ENCODE assay signal across 24 cellular contexts in the genomic region with DNA sequence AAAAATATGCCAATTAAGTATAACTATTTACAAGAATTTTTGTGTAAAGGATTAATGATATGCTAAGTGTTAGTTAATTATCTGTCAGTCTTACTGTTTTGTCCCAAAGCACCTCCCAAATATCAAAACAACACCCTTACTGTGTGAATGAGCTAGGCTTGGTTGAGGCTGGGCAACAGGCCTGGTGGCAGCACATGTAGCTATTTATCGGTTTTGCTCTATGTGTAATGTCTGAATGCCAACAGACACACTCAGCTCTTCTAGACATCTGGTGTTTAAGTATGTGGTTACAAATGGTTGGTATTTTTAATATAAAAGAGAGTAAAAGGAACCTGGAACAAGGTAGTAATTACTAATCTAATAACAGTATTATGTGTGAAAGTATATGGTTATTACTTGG.
DNase-seq lines count a peak whose midpoint lies in the region; ATAC-seq and TF ChIP-seq lines count a peak whose summit lies in the region.
"Had no signal": no experiment of that assay in that cellular context is flagged by ENCODE, and none has a peak within 500 bp of the region (broad histone marks: within the 10 kb centered on the region; RNA-seq: fewer than 3 reads in every experiment).

No MANE protein-coding gene starts in this region.

- H3K4me3 Mint-ChIP-seq in HFFc6, result peak overlapping the region; percentile 16; the same call in 1 of the 2 replicates
- H3K4me3 Mint-ChIP-seq in activated CD4-positive, alpha-beta memory T cell treated with anti-CD3 and anti-CD28 coated beads for 36 hours, result no peak overlapping the region
- no peak overlapping the region for H3K4me3 Mint-ChIP-seq in activated naive CD4-positive, alpha-beta T cell treated with anti-CD3 and anti-CD28 coated beads for 36 hours
- H3K4me3 Mint-ChIP-seq: CD4-positive, CD25-positive, alpha-beta regulatory T cell; natural killer cell treated with Interleukin-12 subunit alpha and Interleukin-12 subunit beta and Interleukin-15 and Interleukin-18, amount 100 ng/mL, for 72 hours had no signal

- no peaks in the 10 kb centered on the region for H3K9me3 Mint-ChIP-seq in HFFc6
- no peaks in the 10 kb centered on the region for H3K9me3 Mint-ChIP-seq in activated CD4-positive, alpha-beta memory T cell treated with anti-CD3 and anti-CD28 coated beads for 36 hours
- no peaks in the 10 kb centered on the region for H3K9me3 Mint-ChIP-seq in activated naive CD4-positive, alpha-beta T cell treated with anti-CD3 and anti-CD28 coated beads for 36 hours
- H3K9me3 Mint-ChIP-seq: natural killer cell treated with Interleukin-12 subunit alpha and Interleukin-12 subunit beta and Interleukin-15 and Interleukin-18, amount 100 ng/mL, for 72 hours had no signal

- POLR2A ChIA-PET in activated CD4-positive, alpha-beta memory T cell treated with anti-CD3 and anti-CD28 coated beads for 36 hours (lab: Charles Lee), result no interaction called here

- TF ChIP-seq CTCF in HFFc6 (IDR thresholded peaks at IDR 0.05) (no peak), heart left ventricle (IDR thresholded peaks at IDR 0.05) (no peak)

- H3K36me3 ChIP-seq in heart left ventricle, result peaks cover 0 to 7% (median 0%) of the 10 kb centered on the region in 9 donors
- H3K36me3 ChIP-seq: lower lobe of right lung, ovary, SJCRH30, upper lobe of right lung had no signal

- ATAC-seq in GM18520 (IDR thresholded peaks at IDR 0.05; ENCODE audit: unreplicated experiment) (no peak), heart left ventricle (no peak)
- ATAC-seq: lower lobe of right lung; natural killer cell treated with Interleukin-12 subunit alpha and Interleukin-12 subunit beta and Interleukin-15 and Interleukin-18, amount 100 ng/mL, for 72 hours; upper lobe of right lung had no signal

- H3K4me1 Mint-ChIP-seq in HFFc6 (ENCODE audit: low read depth), result peaks cover 27% of the 10 kb centered on the region
- no peaks in the 10 kb centered on the region for H3K4me1 Mint-ChIP-seq in activated CD4-positive, alpha-beta memory T cell treated with anti-CD3 and anti-CD28 coated beads for 36 hours (ENCODE audit: low read depth)
- no peaks in the 10 kb centered on the region for H3K4me1 Mint-ChIP-seq in activated naive CD4-positive, alpha-beta T cell treated with anti-CD3 and anti-CD28 coated beads for 36 hours (ENCODE audit: low read depth)
- H3K4me1 Mint-ChIP-seq: CD4-positive, CD25-positive, alpha-beta regulatory T cell had no signal

- H3K9me3 ChIP-seq in heart left ventricle, result peaks cover 0 to 9% (median 0%) of the 10 kb centered on the region in 12 donors
- H3K9me3 ChIP-seq: lower lobe of right lung, ovary, SJCRH30, upper lobe of right lung had no signal

- H3K27me3 Mint-ChIP-seq in HFFc6 (ENCODE audit: insufficient read depth), result peaks cover 2% of the 10 kb centered on the region
- no peaks in the 10 kb centered on the region for H3K27me3 Mint-ChIP-seq in activated CD4-positive, alpha-beta memory T cell treated with anti-CD3 and anti-CD28 coated beads for 36 hours
- no peaks in the 10 kb centered on the region for H3K27me3 Mint-ChIP-seq in activated naive CD4-positive, alpha-beta T cell treated with anti-CD3 and anti-CD28 coated beads for 36 hours (ENCODE audit: low read depth)
- H3K27me3 Mint-ChIP-seq: CD4-positive, CD25-positive, alpha-beta regulatory T cell; natural killer cell treated with Interleukin-12 subunit alpha and Interleukin-12 subunit beta and Interleukin-15 and Interleukin-18, amount 100 ng/mL, for 72 hours had no signal

- peak overlapping the region; percentile 78 for H3K27ac Mint-ChIP-seq in HFFc6
- H3K27ac Mint-ChIP-seq in activated CD4-positive, alpha-beta memory T cell treated with anti-CD3 and anti-CD28 coated beads for 36 hours, result no peak overlapping the region
- H3K27ac Mint-ChIP-seq in activated naive CD4-positive, alpha-beta T cell treated with anti-CD3 and anti-CD28 coated beads for 36 hours, result no peak overlapping the region
- H3K27ac Mint-ChIP-seq: CD4-positive, CD25-positive, alpha-beta regulatory T cell; natural killer cell treated with Interleukin-12 subunit alpha and Interleukin-12 subunit beta and Interleukin-15 and Interleukin-18, amount 100 ng/mL, for 72 hours had no signal

- H3K4me3 ChIP-seq in heart left ventricle, result no peak overlapping the region
- H3K4me3 ChIP-seq: lower lobe of right lung, ovary, SJCRH30, smooth muscle cell, upper lobe of right lung had no signal

- TF ChIP-seq POLR2A in heart left ventricle (IDR thresholded peaks at IDR 0.05), result no peak

- H3K27ac ChIP-seq in heart left ventricle, result no peak overlapping the region
- H3K27ac ChIP-seq: lower lobe of right lung, ovary, SJCRH30, upper lobe of right lung had no signal

- DNase-seq in Ammon's horn (ENCODE audit: low spot score) (peak; percentile 56), HFFc6 (peak; percentile 70), fibroblast of gingiva (ENCODE audit: low read depth) (peak; percentile 85), myocyte (ENCODE audit: low read depth) (peak; percentile 3), heart left ventricle (no peak)
- DNase-seq in activated CD4-positive, alpha-beta memory T cell treated with anti-CD3 and anti-CD28 coated beads for 36 hours, result no peak
- no peak for DNase-seq in activated naive CD4-positive, alpha-beta T cell treated with anti-CD3 and anti-CD28 coated beads for 36 hours
- DNase-seq: activated CD4-positive, CD25-positive, alpha-beta regulatory T cell; activated naive CD4-positive, alpha-beta T cell treated with anti-CD3 and anti-CD28 coated beads, Interleukin-2, amount 50 U/mL, for 16 hours; CD4-positive, CD25-positive, alpha-beta regulatory T cell; cortex of kidney; KBM-7; kidney; lower lobe of right lung; NCI-H1436; NCI-H345; NCI-H774; ovary; SJCRH30; substantia nigra; upper lobe of right lung had no signal

- no peaks in the 10 kb centered on the region for H3K27me3 ChIP-seq in heart left ventricle
- H3K27me3 ChIP-seq: ovary, SJCRH30, upper lobe of right lung had no signal

- CTCF ChIA-PET in activated CD4-positive, alpha-beta memory T cell treated with anti-CD3 and anti-CD28 coated beads for 36 hours (lab: Charles Lee), result interaction anchor here (1.0 kb wide), 1 partner anchor 183 kb away, joined by 3 read pairs; no protein-coding TSS in a partner anchor
- CTCF ChIA-PET in activated naive CD4-positive, alpha-beta T cell treated with anti-CD3 and anti-CD28 coated beads for 36 hours (lab: Charles Lee), result interaction anchor here (0.8 to 0.9 kb wide), 3 partner anchors 222 to 374 kb away, joined by 3 read pairs; no protein-coding TSS in a partner anchor

- intact Hi-C loops in activated CD4-positive, alpha-beta memory T cell treated with anti-CD3 and anti-CD28 coated beads for 36 hours (cut with micrococcal nuclease), result no loop called here
- intact Hi-C loops in heart left ventricle (cut with DNase I), result no loop called here
- intact Hi-C loops in activated naive CD4-positive, alpha-beta T cell treated with anti-CD3 and anti-CD28 coated beads for 36 hours (cut with micrococcal nuclease), result no loop called here

- WGBS in heart left ventricle, 4 donors, result 87 to 100% (median 91%) methylated on average over 1 of the region's 1 CpG

- H3K36me3 Mint-ChIP-seq in HFFc6 (ENCODE audit: low read depth), result no peaks in the 10 kb centered on the region; the same call in 1 of the 2 replicates
- peaks cover 8% of the 10 kb centered on the region for H3K36me3 Mint-ChIP-seq in activated CD4-positive, alpha-beta memory T cell treated with anti-CD3 and anti-CD28 coated beads for 36 hours
- peaks cover 13% of the 10 kb centered on the region for H3K36me3 Mint-ChIP-seq in activated naive CD4-positive, alpha-beta T cell treated with anti-CD3 and anti-CD28 coated beads for 36 hours (ENCODE audit: low read depth)

- H3K4me1 ChIP-seq in heart left ventricle, result no peaks in the 10 kb centered on the region
- H3K4me1 ChIP-seq: lower lobe of right lung, SJCRH30, upper lobe of right lung had no signal

Comparison
In these comparisons a context has a peak if more than half of its experiments do, and no peak if none do; other contexts are left out.
1. DNase-seq: peak in Ammon's horn (single experiment), HFFc6 (single experiment), fibroblast of gingiva (single experiment) and myocyte (single experiment); none in activated CD4-positive, alpha-beta memory T cell treated with anti-CD3 and anti-CD28 coated beads for 36 hours (single experiment), heart left ventricle (0 of 5) and activated naive CD4-positive, alpha-beta T cell treated with anti-CD3 and anti-CD28 coated beads for 36 hours (single experiment).